Comparison of ENCODE assay signal across 8 cellular contexts in genomic region chr2:57516740-57517340, GRCh38.
A peak's percentile ranks its signal among the peaks of the same experiment; 100 is the strongest.
DNase-seq lines count a peak whose midpoint lies in the region; ATAC-seq and TF ChIP-seq lines count a peak whose summit lies in the region.

No MANE protein-coding gene starts in this region.

- DNase-seq in BE2C (no peak), NCI-H1930 (lab: John Stamatoyannopoulos, UW) (peak; percentile 43 to 60), adipocyte (ENCODE audit: low read depth) (peak; percentile 79), inferior parietal cortex (ENCODE audit: extremely low spot score) (peak; percentile 82), upper lobe of right lung (no peak)
- DNase-seq in CD8-positive, alpha-beta memory T cell = no peak

- no peaks in the 10 kb centered on the region for H3K4me1 Mint-ChIP-seq in CD8-positive, alpha-beta memory T cell

- intact Hi-C loops in upper lobe of right lung (cut with DNase I) = no loop called here

- H3K27me3 Mint-ChIP-seq in CD8-positive, alpha-beta memory T cell = peaks cover 0 to 1% of the 10 kb centered on the region in 2 donors

- H3K4me1 ChIP-seq in BE2C (no peaks in the 10 kb centered on the region), adipocyte (ENCODE audit: control insufficient read depth, insufficient read depth, low read length) (no peaks in the 10 kb centered on the region), upper lobe of right lung (no peaks in the 10 kb centered on the region)
- H3K4me1 ChIP-seq in CD8-positive, alpha-beta memory T cell (ENCODE audit: insufficient read depth, low read length) = no peaks in the 10 kb centered on the region

- TF ChIP-seq CTCF in BE2C (IDR thresholded peaks at IDR 0.05; ENCODE audit: low read depth, low read length) (peak; percentile 33), upper lobe of right lung (IDR thresholded peaks at IDR 0.05) (peak; percentile 68)

- H3K27me3 ChIP-seq in BE2C (no peaks in the 10 kb centered on the region), adipocyte (replicated peaks; ENCODE audit: control insufficient read depth, insufficient read depth, low read length) (no peaks in the 10 kb centered on the region), upper lobe of right lung (no peaks in the 10 kb centered on the region)
- no peaks in the 10 kb centered on the region for H3K27me3 ChIP-seq in CD8-positive, alpha-beta memory T cell (ENCODE audit: insufficient read depth, low read length, poor library complexity, severe bottlenecking)

- CTCF ChIA-PET in CD8-positive, alpha-beta memory T cell (lab: Charles Lee) = no interaction called here

- POLR2A ChIA-PET in CD8-positive, alpha-beta memory T cell (lab: Charles Lee) = no interaction called here

- H3K4me3 ChIP-seq in BE2C (ENCODE audit: low read depth, low read length) (no peak overlapping the region), adipocyte (ENCODE audit: low read length) (no peak overlapping the region), upper lobe of right lung (no peak overlapping the region)
- no peak overlapping the region for H3K4me3 ChIP-seq in CD8-positive, alpha-beta memory T cell (ENCODE audit: low read length)

- H3K27ac Mint-ChIP-seq in CD8-positive, alpha-beta memory T cell = no peak overlapping the region

- no peak overlapping the region for H3K4me3 Mint-ChIP-seq in CD8-positive, alpha-beta memory T cell

- ATAC-seq in GM18858 (IDR thresholded peaks at IDR 0.05; ENCODE audit: unreplicated experiment) (peak; percentile 92), HG02973 (IDR thresholded peaks at IDR 0.05; ENCODE audit: unreplicated experiment) (peak; percentile 91), upper lobe of right lung (peak; percentile 76)

- no peaks in the 10 kb centered on the region for H3K36me3 Mint-ChIP-seq in CD8-positive, alpha-beta memory T cell

- H3K27ac ChIP-seq in upper lobe of right lung = no peak overlapping the region
- H3K27ac ChIP-seq in CD8-positive, alpha-beta memory T cell (ENCODE audit: low read depth, low read length) = no peak overlapping the region

- no peak overlapping the region for H3K9ac ChIP-seq in adipocyte (ENCODE audit: low read length)

- H3K36me3 ChIP-seq in BE2C (no peaks in the 10 kb centered on the region), adipocyte (ENCODE audit: control insufficient read depth, insufficient read depth, low read length, severe bottlenecking) (no peaks in the 10 kb centered on the region), upper lobe of right lung (no peaks in the 10 kb centered on the region)
- H3K36me3 ChIP-seq in CD8-positive, alpha-beta memory T cell (ENCODE audit: insufficient read depth, low read length) = no peaks in the 10 kb centered on the region

- H3K9me3 Mint-ChIP-seq in CD8-positive, alpha-beta memory T cell = peaks cover 0 to 6% (median 2%) of the 10 kb centered on the region in 5 donors

- H3K9me3 ChIP-seq in BE2C (no peaks in the 10 kb centered on the region), adipocyte (ENCODE audit: control insufficient read depth, low read length) (peaks cover 1% of the 10 kb centered on the region), upper lobe of right lung (no peaks in the 10 kb centered on the region)
- H3K9me3 ChIP-seq in CD8-positive, alpha-beta memory T cell (ENCODE audit: low read length) = no peaks in the 10 kb centered on the region

Comparison
In these comparisons a context has a peak if more than half of its experiments do, and no peak if none do; other contexts are left out.
1. DNase-seq: peak in NCI-H1930 (2 of 2), adipocyte (single experiment) and inferior parietal cortex (single experiment); none in BE2C (single experiment), upper lobe of right lung (single experiment) and CD8-positive, alpha-beta memory T cell (0 of 5).
2. Peak in every context shown above with its lines, with median percentiles within 50 percentile points of each other: ATAC-seq.